In the genomic region with DNA sequence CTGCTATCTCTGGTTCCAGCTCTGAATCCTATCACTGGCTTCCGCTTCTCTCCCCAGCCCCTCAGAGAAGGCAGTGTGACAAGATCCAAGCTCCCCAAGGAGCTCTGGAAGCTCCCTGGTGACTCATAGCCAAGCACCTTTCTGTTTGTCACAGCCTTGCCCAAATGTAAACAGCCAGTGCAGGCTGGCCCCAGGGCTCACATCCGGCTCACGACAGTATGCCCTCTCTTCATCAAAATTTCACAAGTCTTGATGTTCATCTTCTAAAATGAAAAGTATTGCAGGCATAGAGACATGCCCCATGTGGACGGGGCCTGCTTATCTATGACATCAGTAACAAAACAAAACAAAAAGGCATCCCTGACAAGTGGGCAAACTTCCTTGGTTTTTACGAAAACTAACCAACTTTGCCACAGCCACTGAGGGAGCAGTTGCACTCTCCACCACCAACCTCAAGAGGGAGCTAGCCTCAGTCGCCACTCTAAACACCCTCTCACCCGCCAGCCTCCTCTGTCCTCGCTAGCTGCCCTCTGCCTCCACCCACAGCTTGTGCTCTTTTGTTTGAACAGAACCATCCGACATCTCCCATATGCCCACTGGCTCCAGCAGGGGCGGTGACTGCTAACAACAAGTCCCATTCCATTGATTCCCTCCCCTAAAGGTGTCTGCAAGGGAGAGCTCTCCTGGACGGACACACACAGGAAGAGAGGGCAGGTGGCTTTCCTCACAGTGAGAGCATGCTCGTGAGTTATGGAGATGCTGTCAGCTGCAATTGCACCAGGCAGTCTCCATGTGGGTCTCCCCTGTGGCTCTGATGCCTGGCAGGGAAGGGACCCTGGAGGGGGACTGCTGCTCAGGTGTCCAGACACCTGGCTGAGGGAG, we compare ENCODE assay signal across 11 cellular contexts.
DNase-seq lines count a peak whose midpoint lies in the region; ATAC-seq and TF ChIP-seq lines count a peak whose summit lies in the region.
"Had no signal": no experiment of that assay in that cellular context is flagged by ENCODE, and none has a peak within 500 bp of the region (broad histone marks: within the 10 kb centered on the region; RNA-seq: fewer than 3 reads in every experiment).

No MANE protein-coding gene starts in this region.

- TF ChIP-seq EP300 in upper lobe of left lung (IDR thresholded peaks at IDR 0.05) = peak in 1 of 4 donors; percentile 55

- H3K4me1 Mint-ChIP-seq in activated CD4-positive, alpha-beta T cell treated with anti-CD3 and anti-CD28 coated beads for 36 hours = no peaks in the 10 kb centered on the region
- H3K4me1 Mint-ChIP-seq in glutamatergic neuron (ENCODE audit: low read depth, unreplicated experiment) (peaks cover 16% of the 10 kb centered on the region), osteocyte (ENCODE audit: unreplicated experiment) (peaks cover 19% of the 10 kb centered on the region)
- H3K4me1 Mint-ChIP-seq: naive B cell had no signal

- H3K27ac Mint-ChIP-seq in activated CD4-positive, alpha-beta T cell treated with anti-CD3 and anti-CD28 coated beads for 36 hours = no peak overlapping the region
- H3K27ac Mint-ChIP-seq in glutamatergic neuron (ENCODE audit: unreplicated experiment) (no peak overlapping the region), osteocyte (ENCODE audit: unreplicated experiment) (no peak overlapping the region)

- TF ChIP-seq CTCF in glutamatergic neuron (IDR thresholded peaks at IDR 0.05; ENCODE audit: partially characterized antibody, unreplicated experiment) = peak; percentile 48
- TF ChIP-seq CTCF in upper lobe of left lung (IDR thresholded peaks at IDR 0.05) = peak in 4 of 6 experiments; percentile 32 to 45 (median 40)
- no peak for TF ChIP-seq CTCF in osteocyte (IDR thresholded peaks at IDR 0.05)
- peak in 1 of 6 experiments; percentile 30 for TF ChIP-seq CTCF in Peyer's patch (IDR thresholded peaks at IDR 0.05)

- CTCF ChIA-PET in activated CD4-positive, alpha-beta T cell treated with anti-CD3 and anti-CD28 coated beads for 36 hours (lab: Charles Lee) = interaction anchor here (0.7 kb wide), 1 partner anchor 505 kb away, joined by 3 read pairs; no protein-coding TSS in a partner anchor

- H3K4me3 ChIP-seq in upper lobe of left lung (no peak overlapping the region), Peyer's patch (no peak overlapping the region)
- H3K4me3 ChIP-seq: BLaER1 treated with 17β-estradiol and CSF1 and Interleukin-3, amounts not matched to agents 10 nM and 100 nM; testis had no signal

- peak; percentile 11 for DNase-seq in activated CD4-positive, alpha-beta T cell treated with anti-CD3 and anti-CD28 coated beads for 36 hours
- DNase-seq in activated CD4-positive, alpha-beta T cell treated with anti-CD3 and anti-CD28 coated beads, Interleukin-2, amount 50 U/mL, for 4 hours = no peak
- peak; percentile 61 for DNase-seq in RPMI7951 (ENCODE audit: low read depth)
- no peak for DNase-seq in glutamatergic neuron
- DNase-seq in upper lobe of left lung = peak in 1 of 2 donors; percentile 66
- no peak for DNase-seq in osteocyte (ENCODE audit: extremely low spot score, unreplicated experiment)
- no peak for DNase-seq in Peyer's patch
- DNase-seq: naive B cell, testis had no signal

- intact Hi-C loops in activated CD4-positive, alpha-beta T cell treated with anti-CD3 and anti-CD28 coated beads for 36 hours (cut with DNase I, micrococcal nuclease) = no loop called here

- POLR2A ChIA-PET in activated CD4-positive, alpha-beta T cell treated with anti-CD3 and anti-CD28 coated beads for 36 hours (lab: Charles Lee) = no interaction called here

- H3K4me1 ChIP-seq in upper lobe of left lung (peaks cover 26 to 31% (median 27%) of the 10 kb centered on the region in 4 donors), Peyer's patch (no peaks in the 10 kb centered on the region)
- H3K4me1 ChIP-seq: testis had no signal

- H3K36me3 ChIP-seq in upper lobe of left lung (no peaks in the 10 kb centered on the region), Peyer's patch (no peaks in the 10 kb centered on the region)
- H3K36me3 ChIP-seq: BLaER1 treated with 17β-estradiol and CSF1 and Interleukin-3, amounts not matched to agents 10 nM and 100 nM had no signal

- H3K36me3 Mint-ChIP-seq in activated CD4-positive, alpha-beta T cell treated with anti-CD3 and anti-CD28 coated beads for 36 hours (ENCODE audit: low read depth) = no peaks in the 10 kb centered on the region
- H3K36me3 Mint-ChIP-seq in glutamatergic neuron (ENCODE audit: unreplicated experiment) (no peaks in the 10 kb centered on the region), osteocyte (ENCODE audit: unreplicated experiment) (no peaks in the 10 kb centered on the region)
- H3K36me3 Mint-ChIP-seq: naive B cell had no signal

- H3K27me3 Mint-ChIP-seq in activated CD4-positive, alpha-beta T cell treated with anti-CD3 and anti-CD28 coated beads for 36 hours = no peaks in the 10 kb centered on the region
- H3K27me3 Mint-ChIP-seq in glutamatergic neuron (ENCODE audit: unreplicated experiment) (peaks cover 2% of the 10 kb centered on the region), osteocyte (ENCODE audit: unreplicated experiment) (peaks cover 2% of the 10 kb centered on the region)

- ATAC-seq in activated CD4-positive, alpha-beta T cell treated with anti-CD3 and anti-CD28 coated beads for 36 hours = no peak
- ATAC-seq in upper lobe of left lung (ENCODE audit: low FRiP score in 2 of 2) = peak in 1 of 2 donors; percentile 58
- ATAC-seq in GM21528 (IDR thresholded peaks at IDR 0.05; ENCODE audit: low FRiP score, unreplicated experiment) = no peak

- H3K9me3 ChIP-seq in upper lobe of left lung (no peaks in the 10 kb centered on the region), Peyer's patch (no peaks in the 10 kb centered on the region)
- H3K9me3 ChIP-seq: BLaER1 treated with 17β-estradiol and CSF1 and Interleukin-3, amounts not matched to agents 10 nM and 100 nM; testis had no signal

- H3K27ac ChIP-seq in upper lobe of left lung (peak overlapping the region in 3 of 4 donors; percentile 50 to 71 (median 70)), Peyer's patch (peak overlapping the region in 2 of 4 donors; percentile 35 to 52)
- H3K27ac ChIP-seq: BLaER1 treated with 17β-estradiol and CSF1 and Interleukin-3, amounts not matched to agents 10 nM and 100 nM; testis had no signal

- no peaks in the 10 kb centered on the region for H3K27me3 ChIP-seq in upper lobe of left lung
- no peaks in the 10 kb centered on the region for H3K27me3 ChIP-seq in Peyer's patch
- H3K27me3 ChIP-seq: BLaER1 treated with 17β-estradiol and CSF1 and Interleukin-3, amounts not matched to agents 10 nM and 100 nM; testis had no signal

- H3K9me3 Mint-ChIP-seq in activated CD4-positive, alpha-beta T cell treated with anti-CD3 and anti-CD28 coated beads for 36 hours (ENCODE audit: low read depth) = no peaks in the 10 kb centered on the region
- H3K9me3 Mint-ChIP-seq in glutamatergic neuron (ENCODE audit: unreplicated experiment) (peaks cover 2% of the 10 kb centered on the region), osteocyte (ENCODE audit: unreplicated experiment) (no peaks in the 10 kb centered on the region)
- H3K9me3 Mint-ChIP-seq: naive B cell had no signal

- H3K4me3 Mint-ChIP-seq in activated CD4-positive, alpha-beta T cell treated with anti-CD3 and anti-CD28 coated beads for 36 hours = no peak overlapping the region
- H3K4me3 Mint-ChIP-seq in glutamatergic neuron (ENCODE audit: unreplicated experiment) = no peak overlapping the region
- no peak overlapping the region for H3K4me3 Mint-ChIP-seq in osteocyte (ENCODE audit: unreplicated experiment)
- H3K4me3 Mint-ChIP-seq: naive B cell had no signal

- TF ChIP-seq POLR2A in upper lobe of left lung (IDR thresholded peaks at IDR 0.05) = no peak
- no peak for TF ChIP-seq POLR2A in Peyer's patch (IDR thresholded peaks at IDR 0.05)

- 72 to 74% methylated on average over 10 to 12 of the region's 12 CpGs for WGBS in upper lobe of left lung, 2 donors

Comparison
In these comparisons a context has a peak if more than half of its experiments do, and no peak if none do; other contexts are left out.
1. DNase-seq: peak in activated CD4-positive, alpha-beta T cell treated with anti-CD3 and anti-CD28 coated beads for 36 hours (single experiment) and RPMI7951 (single experiment); none in activated CD4-positive, alpha-beta T cell treated with anti-CD3 and anti-CD28 coated beads, Interleukin-2, amount 50 U/mL, for 4 hours (0 of 2), glutamatergic neuron (single experiment), osteocyte (single experiment) and Peyer's patch (0 of 3).